Comparison of ENCODE assay signal across 28 cellular contexts in the genomic region with DNA sequence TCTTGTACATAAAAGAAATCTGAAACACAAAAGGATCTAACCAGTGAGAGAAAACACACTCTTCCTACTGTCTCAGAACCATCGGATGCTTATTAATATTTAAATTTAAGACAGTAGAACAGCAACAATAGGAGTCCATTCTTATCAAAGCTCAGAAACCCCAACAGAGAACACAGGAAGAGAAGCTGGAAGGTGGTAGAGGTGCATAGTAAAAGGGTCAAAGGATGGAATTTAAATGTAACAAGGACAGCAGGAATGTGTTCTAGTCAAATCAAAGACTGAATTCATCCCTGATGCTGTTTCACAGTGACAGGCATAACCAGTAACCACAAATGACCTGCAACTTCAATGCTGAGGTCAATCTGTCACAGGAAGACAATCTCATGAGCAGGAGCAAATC.
"Had no signal": no experiment of that assay in that cellular context is flagged by ENCODE, and none has a peak within 500 bp of the region (broad histone marks: within the 10 kb centered on the region; RNA-seq: fewer than 3 reads in every experiment).

No MANE protein-coding gene starts in this region.

- H3K36me3 ChIP-seq: ascending aorta, breast epithelium, cardiac muscle cell, colonic mucosa, esophagus squamous epithelium, gastroesophageal sphincter, heart right ventricle had no signal

- H3K27me3 ChIP-seq: ascending aorta, breast epithelium, cardiac muscle cell, colonic mucosa, esophagus squamous epithelium, gastroesophageal sphincter, heart right ventricle, hepatocyte had no signal

- H3K4me1 ChIP-seq: ascending aorta, breast epithelium, colonic mucosa, esophagus squamous epithelium, gastroesophageal sphincter, heart right ventricle had no signal

- ATAC-seq: activated naive CD4-positive, alpha-beta T cell treated with anti-CD3 and anti-CD28 coated beads, Interleukin-2, amount 50 U/mL, for 72 hours; activated T-cell treated with anti-CD3 and anti-CD28 coated beads, Interleukin-2, amount 50 U/mL, for 72 hours; gastroesophageal sphincter; heart right ventricle had no signal

- H3K9me3 ChIP-seq: ascending aorta, breast epithelium, colonic mucosa, esophagus squamous epithelium, gastroesophageal sphincter, heart right ventricle had no signal

- DNase-seq: activated CD4-positive, alpha-beta memory T cell treated with anti-CD3 and anti-CD28 coated beads, Interleukin-2, amount 10 ng/mL, durations not matched to agents 7 days and 5 days; activated CD4-positive, alpha-beta T cell treated with anti-CD3 and anti-CD28 coated beads for 1 hour; activated CD4-positive, alpha-beta T cell treated with anti-CD3 and anti-CD28 coated beads for 4 hours; activated CD4-positive, alpha-beta T cell treated with anti-CD3 and anti-CD28 coated beads, Interleukin-2, amount 10 ng/mL, durations not matched to agents 7 days and 5 days; activated CD4-positive, alpha-beta T cell treated with anti-CD3 and anti-CD28 coated beads, Interleukin-2, amount 50 U/mL, for 4 hours; activated CD8-positive, alpha-beta memory T cell treated with anti-CD3 and anti-CD28 coated beads, Interleukin-2, amount 50 U/mL, for 48 hours; activated gamma-delta T cell; activated naive CD4-positive, alpha-beta T cell; activated naive CD4-positive, alpha-beta T cell treated with anti-CD3 and anti-CD28 coated beads, Interleukin-2, amount 10 ng/mL, durations not matched to agents 7 days and 5 days; activated naive CD8-positive, alpha-beta T cell treated with anti-CD3 and anti-CD28 coated beads, Interleukin-2, amount 10 ng/mL, durations not matched to agents 7 days and 5 days; activated T-cell treated with anti-CD3 and anti-CD28 coated beads for 4 hours; activated T-cell treated with anti-CD3 and anti-CD28 coated beads, Interleukin-2, amount 50 U/mL, for 24 hours; activated T-cell treated with anti-CD3 and anti-CD28 coated beads, Interleukin-2, amount 50 U/mL, for 72 hours; central memory CD4-positive, alpha-beta T cell; cerebellar nuclear complex; colonic mucosa; effector CD8-positive, alpha-beta T cell; esophagus squamous epithelium; foreskin melanocyte; heart right ventricle; T1000 had no signal

- H3K4me3 ChIP-seq: ascending aorta, breast epithelium, cardiac muscle cell, colonic mucosa, esophagus squamous epithelium, gastroesophageal sphincter, heart right ventricle, hepatocyte had no signal

- H3K27ac ChIP-seq: ascending aorta, breast epithelium, cardiac muscle cell, colonic mucosa, epithelial cell of prostate, esophagus squamous epithelium, gastroesophageal sphincter, heart right ventricle, hepatocyte had no signal
